Comparison of ENCODE assay signal across 16 cellular contexts in genomic region chr17:81302861-81303326, GRCh38. TPM values are rescaled to one million over a fixed set of nuclear protein-coding genes. Genes with fewer than 3 reads are reported as not detected.
DNase-seq lines count a peak whose midpoint lies in the region; ATAC-seq, FAIRE-seq and TF ChIP-seq lines count a peak whose summit lies in the region.
"Had no signal": no experiment of that assay in that cellular context is flagged by ENCODE, and none has a peak within 500 bp of the region (broad histone marks: within the 10 kb centered on the region; RNA-seq: fewer than 3 reads in every experiment).

No MANE protein-coding gene starts in this region.

- POLR2A ChIA-PET in HEK293 (lab: Yijun Ruan, JAX) = interaction anchor here (0.6 kb wide), 1 partner anchor 1169 kb away, joined by 3 read pairs; no protein-coding TSS in a partner anchor

- H3K9ac ChIP-seq in mesenchymal stem cell (ENCODE audit: low read length) = no peak overlapping the region

- no peak overlapping the region for H3K18ac ChIP-seq in mesenchymal stem cell (ENCODE audit: low read depth in 1 of 2, low read length in 2 of 2)

- H3K9me3 ChIP-seq in HEK293 (ENCODE audit: control insufficient read depth, insufficient read depth, low read depth, low read length) (no peaks in the 10 kb centered on the region), WERI-Rb-1 (ENCODE audit: severe bottlenecking) (no peaks in the 10 kb centered on the region), mesenchymal stem cell (ENCODE audit: control insufficient read depth, low read length) (no peaks in the 10 kb centered on the region)
- H3K9me3 ChIP-seq: right lobe of liver had no signal

- no peaks in the 10 kb centered on the region for H3K79me1 ChIP-seq in mesenchymal stem cell (replicated peaks; ENCODE audit: low read length, poor library complexity, severe bottlenecking)

- H3K4me3 ChIP-seq in HEK293 (ENCODE audit: low read depth, low read length) (no peak overlapping the region), WERI-Rb-1 (ENCODE audit: low read depth, low read length) (no peak overlapping the region), mesenchymal stem cell (ENCODE audit: insufficient read depth in 1 of 2, low read depth in 1 of 2, low read length in 2 of 2) (no peak overlapping the region)
- H3K4me3 ChIP-seq: right lobe of liver had no signal

- H3K9me3 Mint-ChIP-seq in Calu3 (ENCODE audit: low read depth, unreplicated experiment) = no peaks in the 10 kb centered on the region

- H3K27me3 ChIP-seq in WERI-Rb-1 (ENCODE audit: insufficient read depth, low read depth, severe bottlenecking) = no peaks in the 10 kb centered on the region
- peaks cover 0 to 25% of the 10 kb centered on the region in 2 experiments for H3K27me3 ChIP-seq in mesenchymal stem cell (ENCODE audit: control insufficient read depth in 1 of 2, insufficient read depth in 1 of 2, low read length in 2 of 2)
- H3K27me3 ChIP-seq: right lobe of liver had no signal

- peaks cover 5% of the 10 kb centered on the region for H3K4me1 Mint-ChIP-seq in Calu3 (ENCODE audit: low read depth, unreplicated experiment)

- 86% methylated on average over 15 of the region's 15 CpGs for WGBS in mesenchymal stem cell

- no peak overlapping the region for H2BK12ac ChIP-seq in mesenchymal stem cell (ENCODE audit: low read length in 2 of 2)

- H3K27me3 Mint-ChIP-seq in Calu3 (ENCODE audit: unreplicated experiment) = peaks cover 42% of the 10 kb centered on the region

- H3K4me1 ChIP-seq in HEK293 (ENCODE audit: control insufficient read depth, insufficient read depth, low read length) = no peaks in the 10 kb centered on the region
- peaks cover 5% of the 10 kb centered on the region for H3K4me1 ChIP-seq in mesenchymal stem cell (ENCODE audit: control insufficient read depth, insufficient read depth, low read depth, low read length)

- no peak overlapping the region for H3K4ac ChIP-seq in mesenchymal stem cell (ENCODE audit: low read depth in 1 of 2, low read length in 2 of 2)

- DNase-seq in Calu3 (peak; percentile 54), WERI-Rb-1 (peak; percentile 75), mesenchymal stem cell (no peak), urothelium cell line (ENCODE audit: low spot score) (no peak), COLO829 (ENCODE audit: low spot score) (no peak)
- DNase-seq in stimulated activated CD4-positive, alpha-beta T cell treated with anti-CD3 and anti-CD28 coated beads, Interleukin-1b, Interleukin-23, amount 100 ng/mL, for 48 hours = no peak
- DNase-seq: activated CD8-positive, alpha-beta T cell treated with anti-CD3 and anti-CD28 coated beads, Interleukin-2, amount 10 ng/mL, durations not matched to agents 7 days and 5 days; DND-41; H7; NCI-H1092 treated with DMSO at 0.1 percent for 48 hours; NK-92 treated with Interleukin-12 subunit alpha and Interleukin-12 subunit beta, amount 100 ng/mL, for 24 hours; stimulated activated CD4-positive, alpha-beta T cell treated with anti-CD3 and anti-CD28 coated beads, Interleukin-4, amount 100 ng/mL, for 4 hours had no signal

- no peak overlapping the region for H3K27ac Mint-ChIP-seq in Calu3 (ENCODE audit: unreplicated experiment)
- H3K27ac Mint-ChIP-seq: activated CD8-positive, alpha-beta T cell treated with anti-CD3 and anti-CD28 coated beads, Interleukin-2, amount 10 ng/mL, durations not matched to agents 7 days and 5 days had no signal

- H3K36me3 Mint-ChIP-seq in Calu3 (ENCODE audit: insufficient read depth, unreplicated experiment) = peaks cover 14% of the 10 kb centered on the region

- intact Hi-C loops in Calu3 (cut with micrococcal nuclease; ENCODE audit: unreplicated experiment) = no loop called here

- no peak for FAIRE-seq in urothelium cell line (lab: Jason Lieb, UNC)

- no peak overlapping the region for H3K4me3 Mint-ChIP-seq in Calu3 (ENCODE audit: low read depth, unreplicated experiment)
- H3K4me3 Mint-ChIP-seq: activated CD8-positive, alpha-beta T cell treated with anti-CD3 and anti-CD28 coated beads, Interleukin-2, amount 10 ng/mL, durations not matched to agents 7 days and 5 days had no signal

- no peak overlapping the region for H2AFZ ChIP-seq in mesenchymal stem cell (ENCODE audit: low read depth, low read length)

- TF ChIP-seq CTCF in Calu3 (IDR thresholded peaks at IDR 0.05; ENCODE audit: unreplicated experiment) = no peak
- TF ChIP-seq CTCF in HEK293 (tag by site-specific recombination; IDR thresholded peaks at IDR 0.05) = no peak
- peak; percentile 55 for TF ChIP-seq CTCF in WERI-Rb-1 (IDR thresholded peaks at IDR 0.05; ENCODE audit: low read depth, low read length)

- H2AK5ac ChIP-seq in mesenchymal stem cell (ENCODE audit: low read length, severe bottlenecking) = no peak overlapping the region

- peak overlapping the region; percentile 19 for H2BK15ac ChIP-seq in mesenchymal stem cell (ENCODE audit: low read depth, poor library complexity, severe bottlenecking)

- CTCF ChIA-PET in Calu3 (lab: Charles Lee) (interaction anchor here (1.0 kb wide), 1 partner anchor 181 kb away, joined by 5 read pairs; no protein-coding TSS in a partner anchor), HEK293 (lab: Yijun Ruan, JAX) (interaction anchor here (0.6 to 1.1 kb wide), 2 partner anchors 12 to 16 kb away, joined by 3 to 4 read pairs; no protein-coding TSS in a partner anchor)

- ATAC-seq in GM21423 (IDR thresholded peaks at IDR 0.05; ENCODE audit: unreplicated experiment) = no peak
- ATAC-seq: activated CD8-positive, alpha-beta T cell treated with anti-CD3 and anti-CD28 coated beads, Interleukin-2, amount 10 ng/mL, durations not matched to agents 7 days and 5 days had no signal

- H3K27ac ChIP-seq in HEK293 (ENCODE audit: extremely low read depth, low read depth, low read length) (no peak overlapping the region), WERI-Rb-1 (peak overlapping the region; percentile 78), mesenchymal stem cell (ENCODE audit: low read length, poor library complexity, severe bottlenecking) (no peak overlapping the region)
- H3K27ac ChIP-seq: C4-2B had no signal

- H4K91ac ChIP-seq in mesenchymal stem cell (ENCODE audit: low read length) = no peak overlapping the region

- BruUV-seq in Calu3 (replicated peaks; lab: Mats Ljungman, UMichigan) = no TSS peak

- H4K8ac ChIP-seq in mesenchymal stem cell (ENCODE audit: low read length) = no peak overlapping the region

- no peak overlapping the region for H3K4me2 ChIP-seq in mesenchymal stem cell (ENCODE audit: low read length, poor library complexity, severe bottlenecking)

- H3K14ac ChIP-seq in mesenchymal stem cell (ENCODE audit: low read length in 2 of 2) = no peak overlapping the region

- no peak overlapping the region for H3K23ac ChIP-seq in mesenchymal stem cell (ENCODE audit: low read length in 2 of 2)

- H2BK120ac ChIP-seq in mesenchymal stem cell (ENCODE audit: low read depth, low read length) = no peak overlapping the region

- H3K36me3 ChIP-seq in HEK293 (ENCODE audit: control insufficient read depth in 2 of 2, insufficient read depth in 1 of 2, low read length in 2 of 2) (no peaks in the 10 kb centered on the region), WERI-Rb-1 (no peaks in the 10 kb centered on the region), mesenchymal stem cell (ENCODE audit: control insufficient read depth in 1 of 2, insufficient read depth in 2 of 2, low read depth in 1 of 2, low read length in 2 of 2) (no peaks in the 10 kb centered on the region)
- H3K36me3 ChIP-seq: right lobe of liver had no signal

- no peak overlapping the region for H2BK5ac ChIP-seq in mesenchymal stem cell (ENCODE audit: low read depth, low read length, poor library complexity, severe bottlenecking)

TF ChIP-seq in HEK293, 187 proteins besides CTCF, POLR2A, EP300 and RAD21 (continues in another document):
- TF ChIP-seq KLF9 (tag by site-specific recombination; IDR thresholded peaks at IDR 0.05; ENCODE audit: low read depth) (no peak), REST (tag by site-specific recombination; IDR thresholded peaks at IDR 0.05) (no peak), ZNF398 (tag by site-specific recombination; IDR thresholded peaks at IDR 0.05) (no peak), ZNF140 (tag by site-specific recombination; IDR thresholded peaks at IDR 0.05) (no peak)

RNA-seq across cellular contexts. Expression of gene SLC38A10, which starts 7.8 kb away (rescaled TPM):
- 120 and 121 TPM in 2 replicates for total RNA-seq in Calu3 (2022)
- polyA plus RNA-seq in mesenchymal stem cell (2013, experiment 1 of 2) = 54.5 TPM
- polyA plus RNA-seq in mesenchymal stem cell (2013, experiment 2 of 2) = 52.5 TPM

Comparison
In these comparisons a context has a peak if more than half of its experiments do, and no peak if none do; other contexts are left out.
1. DNase-seq: peak in Calu3 (single experiment) and WERI-Rb-1 (single experiment); none in mesenchymal stem cell (single experiment), urothelium cell line (single experiment), COLO829 (single experiment) and stimulated activated CD4-positive, alpha-beta T cell treated with anti-CD3 and anti-CD28 coated beads, Interleukin-1b, Interleukin-23, amount 100 ng/mL, for 48 hours (single experiment).